Comparison of ENCODE assay signal across 26 cellular contexts in the genomic region with DNA sequence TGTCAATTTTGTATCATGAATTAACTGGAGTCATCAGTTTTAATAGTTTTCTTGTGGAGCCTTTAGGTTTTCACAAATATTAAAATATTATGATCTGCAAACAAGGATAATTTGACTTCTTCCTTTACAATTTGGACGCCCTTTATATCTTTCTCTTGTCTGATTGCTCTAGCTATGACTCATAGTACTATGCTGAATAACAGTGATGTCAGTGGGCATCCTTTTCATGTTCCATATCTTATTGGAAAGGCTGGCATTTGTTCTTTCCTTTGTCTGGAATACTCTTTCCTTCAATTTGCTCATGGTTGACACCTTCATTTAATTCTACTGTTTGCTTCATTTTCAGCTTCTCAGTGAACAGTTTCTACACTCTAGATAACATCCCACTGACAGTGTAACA.
A peak's percentile ranks its signal among the peaks of the same experiment; 100 is the strongest.
DNase-seq lines count a peak whose midpoint lies in the region; ATAC-seq, FAIRE-seq and TF ChIP-seq lines count a peak whose summit lies in the region.
"Had no signal": no experiment of that assay in that cellular context is flagged by ENCODE, and none has a peak within 500 bp of the region (broad histone marks: within the 10 kb centered on the region; RNA-seq: fewer than 3 reads in every experiment).

No MANE protein-coding gene starts in this region.

- H3K4me1 Mint-ChIP-seq in CD14-positive monocyte: no peaks in the 10 kb centered on the region
- H3K4me1 Mint-ChIP-seq: T-cell had no signal

- H2AFZ ChIP-seq in PC-3 (ENCODE audit: low read length): no peak overlapping the region

- H3K27me3 Mint-ChIP-seq in CD14-positive monocyte (ENCODE audit: low read depth in 3 of 3): no peaks in the 10 kb centered on the region
- H3K27me3 Mint-ChIP-seq: T-cell had no signal

- H3K4me2 ChIP-seq in PC-3 (ENCODE audit: low read length): no peak overlapping the region

- H3K4me3 Mint-ChIP-seq in CD14-positive monocyte: no peak overlapping the region
- H3K4me3 Mint-ChIP-seq: T-cell had no signal

- no peak overlapping the region for H3K27ac ChIP-seq in PC-3 (ENCODE audit: low read length)
- H3K27ac ChIP-seq: RWPE1 had no signal

- BruUV-seq in PC-3 (replicated peaks; lab: Mats Ljungman, UMichigan): no TSS peak

- POLR2A ChIA-PET in PC-3 (lab: Charles Lee; ENCODE audit: unreplicated experiment): no interaction called here

- DNase-seq in NCI-H146 (lab: John Stamatoyannopoulos, UW) (peak; percentile 5), NCI-H146 treated with DMSO at 0.1 percent for 48 hours (lab: John Stamatoyannopoulos, UW; ENCODE audit: unreplicated experiment) (no peak), H54 (ENCODE audit: insufficient read length, low spot score) (no peak), PC-3 (peak; percentile 24), epithelial cell of esophagus (ENCODE audit: low read depth) (peak; percentile 42), DMS79 treated with DMSO at 0.1 percent for 48 hours (lab: John Stamatoyannopoulos, UW) (no peak), CD14-positive monocyte (ENCODE audit: low spot score) (no peak)
- DNase-seq: 8988T, ACHN, BE2C, Calu3, EL, GF-D8, IMR-90, KG1, NCI-H1048, NCI-H1417, NCI-H187, NCI-H2171 treated with DMSO at 0.1 percent for 48 hours, NCI-H446, NCI-H524 treated with DMSO at 0.1 percent for 48 hours, NCI-H82, T-cell had no signal

- CTCF ChIA-PET in PC-3 (lab: Charles Lee): no interaction called here

- no peaks in the 10 kb centered on the region for H3F3A ChIP-seq in PC-3 (ENCODE audit: low read length, unreplicated experiment)

- TF ChIP-seq CTCF in PC-3 (conservative IDR thresholded peaks at IDR 0.05; ENCODE audit: low read depth, low read length) (no peak), epithelial cell of esophagus (IDR thresholded peaks at IDR 0.05; ENCODE audit: insufficient read depth, low read depth, low read length, missing control alignments) (no peak), CD14-positive monocyte (IDR thresholded peaks at IDR 0.05) (no peak)

- no peaks in the 10 kb centered on the region for H3K27me3 ChIP-seq in PC-3 (ENCODE audit: low read length)
- H3K27me3 ChIP-seq: BE2C had no signal

- no peaks in the 10 kb centered on the region for H3K36me3 ChIP-seq in PC-3 (ENCODE audit: low read depth, low read length)
- H3K36me3 ChIP-seq: BE2C had no signal

- no peak for TF ChIP-seq POLR2A in H54 (IDR thresholded peaks at IDR 0.05; ENCODE audit: low read depth, low read length)

- H4K20me1 ChIP-seq in PC-3 (ENCODE audit: low read length): no peaks in the 10 kb centered on the region

- intact Hi-C loops in PC-3 (cut with micrococcal nuclease) (no loop called here), CD14-positive monocyte (cut with micrococcal nuclease) (no loop called here)

- no peak overlapping the region for H3K27ac Mint-ChIP-seq in CD14-positive monocyte
- H3K27ac Mint-ChIP-seq: T-cell had no signal

- no peak overlapping the region for H3K9ac ChIP-seq in PC-3 (ENCODE audit: low read length)

- no peaks in the 10 kb centered on the region for H3K36me3 Mint-ChIP-seq in CD14-positive monocyte
- H3K36me3 Mint-ChIP-seq: T-cell had no signal

- no peaks in the 10 kb centered on the region for H3K9me2 ChIP-seq in PC-3 (replicated peaks; ENCODE audit: low read length)

- peak; percentile 36 for FAIRE-seq in H54 (lab: Jason Lieb, UNC)
- FAIRE-seq: GM12891 had no signal

- no peaks in the 10 kb centered on the region for H3K79me2 ChIP-seq in PC-3 (ENCODE audit: low read length)

- H3K4me3 ChIP-seq in PC-3 (ENCODE audit: low read length): no peak overlapping the region
- H3K4me3 ChIP-seq in epithelial cell of esophagus (ENCODE audit: low read length): no peak overlapping the region

- H3K9me3 Mint-ChIP-seq in CD14-positive monocyte: peaks cover 0 to 2% (median 0%) of the 10 kb centered on the region in 7 donors

- H3K9me3 ChIP-seq in PC-3 (ENCODE audit: low read length): no peaks in the 10 kb centered on the region
- H3K9me3 ChIP-seq: BE2C had no signal

- 0 out of 2 replicates have a peak, but pooled peaks cover 6% of the 10 kb centered on the region for H3K4me1 ChIP-seq in PC-3 (ENCODE audit: insufficient read depth, low read length)
- H3K4me1 ChIP-seq: BE2C had no signal

- ATAC-seq in PC-3 (peak; percentile 76), HG03025 (IDR thresholded peaks at IDR 0.05; ENCODE audit: low FRiP score, unreplicated experiment) (no peak)
- ATAC-seq: T-cell had no signal

Comparison
In these comparisons a context has a peak if more than half of its experiments do, and no peak if none do; other contexts are left out.
1. DNase-seq: peak in NCI-H146 (single experiment), PC-3 (single experiment) and epithelial cell of esophagus (single experiment); none in NCI-H146 treated with DMSO at 0.1 percent for 48 hours (single experiment), H54 (single experiment), DMS79 treated with DMSO at 0.1 percent for 48 hours (single experiment) and CD14-positive monocyte (single experiment).